Comparison of ENCODE assay signal across 2 cellular contexts in the genomic region with DNA sequence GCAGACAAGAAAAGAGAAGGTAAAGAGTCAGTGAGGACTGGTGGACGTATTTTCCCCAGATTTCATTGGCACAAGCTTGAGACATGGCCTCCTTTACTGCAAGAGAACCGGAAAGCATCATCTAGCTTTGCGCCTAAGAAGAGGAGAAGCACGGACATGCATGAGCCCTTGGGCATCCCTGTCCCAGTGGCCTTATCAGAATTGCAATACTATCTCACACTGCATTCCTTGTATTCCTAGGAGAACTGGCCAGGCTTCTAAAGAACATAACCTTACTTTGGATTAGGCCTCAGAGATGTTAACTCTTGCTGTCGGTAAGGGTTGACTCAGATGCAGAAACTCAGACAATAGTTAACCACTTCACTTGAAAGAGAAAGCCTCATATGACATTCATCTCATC.
TF ChIP-seq lines count a peak whose summit lies in the region.

No MANE protein-coding gene starts in this region.

TF ChIP-seq in SK-N-SH, 30 proteins besides CTCF, POLR2A, EP300 and RAD21 (continued from another document):
- TF ChIP-seq, protein P1, sequence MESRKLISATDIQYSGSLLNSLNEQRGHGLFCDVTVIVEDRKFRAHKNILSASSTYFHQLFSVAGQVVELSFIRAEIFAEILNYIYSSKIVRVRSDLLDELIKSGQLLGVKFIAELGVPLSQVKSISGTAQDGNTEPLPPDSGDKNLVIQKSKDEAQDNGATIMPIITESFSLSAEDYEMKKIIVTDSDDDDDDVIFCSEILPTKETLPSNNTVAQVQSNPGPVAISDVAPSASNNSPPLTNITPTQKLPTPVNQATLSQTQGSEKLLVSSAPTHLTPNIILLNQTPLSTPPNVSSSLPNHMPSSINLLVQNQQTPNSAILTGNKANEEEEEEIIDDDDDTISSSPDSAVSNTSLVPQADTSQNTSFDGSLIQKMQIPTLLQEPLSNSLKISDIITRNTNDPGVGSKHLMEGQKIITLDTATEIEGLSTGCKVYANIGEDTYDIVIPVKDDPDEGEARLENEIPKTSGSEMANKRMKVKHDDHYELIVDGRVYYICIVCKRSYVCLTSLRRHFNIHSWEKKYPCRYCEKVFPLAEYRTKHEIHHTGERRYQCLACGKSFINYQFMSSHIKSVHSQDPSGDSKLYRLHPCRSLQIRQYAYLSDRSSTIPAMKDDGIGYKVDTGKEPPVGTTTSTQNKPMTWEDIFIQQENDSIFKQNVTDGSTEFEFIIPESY (IDR thresholded peaks at IDR 0.05; ENCODE audit: borderline replicate concordance, low read depth): no peak
- TF ChIP-seq FOXM1 (IDR thresholded peaks at IDR 0.05; ENCODE audit: low read depth): no peak
- TF ChIP-seq RXRA (IDR thresholded peaks at IDR 0.05; ENCODE audit: borderline replicate concordance, low read depth): no peak
- TF ChIP-seq, protein P2, sequence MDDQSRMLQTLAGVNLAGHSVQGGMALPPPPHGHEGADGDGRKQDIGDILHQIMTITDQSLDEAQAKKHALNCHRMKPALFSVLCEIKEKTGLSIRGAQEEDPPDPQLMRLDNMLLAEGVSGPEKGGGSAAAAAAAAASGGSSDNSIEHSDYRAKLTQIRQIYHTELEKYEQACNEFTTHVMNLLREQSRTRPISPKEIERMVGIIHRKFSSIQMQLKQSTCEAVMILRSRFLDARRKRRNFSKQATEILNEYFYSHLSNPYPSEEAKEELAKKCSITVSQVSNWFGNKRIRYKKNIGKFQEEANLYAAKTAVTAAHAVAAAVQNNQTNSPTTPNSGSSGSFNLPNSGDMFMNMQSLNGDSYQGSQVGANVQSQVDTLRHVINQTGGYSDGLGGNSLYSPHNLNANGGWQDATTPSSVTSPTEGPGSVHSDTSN (IDR thresholded peaks at IDR 0.05): no peak
- no peak for TF ChIP-seq NFIC (IDR thresholded peaks at IDR 0.05; ENCODE audit: borderline replicate concordance)
- TF ChIP-seq RFX5 (IDR thresholded peaks at IDR 0.05; ENCODE audit: low read length): no peak
- TF ChIP-seq, protein P3, sequence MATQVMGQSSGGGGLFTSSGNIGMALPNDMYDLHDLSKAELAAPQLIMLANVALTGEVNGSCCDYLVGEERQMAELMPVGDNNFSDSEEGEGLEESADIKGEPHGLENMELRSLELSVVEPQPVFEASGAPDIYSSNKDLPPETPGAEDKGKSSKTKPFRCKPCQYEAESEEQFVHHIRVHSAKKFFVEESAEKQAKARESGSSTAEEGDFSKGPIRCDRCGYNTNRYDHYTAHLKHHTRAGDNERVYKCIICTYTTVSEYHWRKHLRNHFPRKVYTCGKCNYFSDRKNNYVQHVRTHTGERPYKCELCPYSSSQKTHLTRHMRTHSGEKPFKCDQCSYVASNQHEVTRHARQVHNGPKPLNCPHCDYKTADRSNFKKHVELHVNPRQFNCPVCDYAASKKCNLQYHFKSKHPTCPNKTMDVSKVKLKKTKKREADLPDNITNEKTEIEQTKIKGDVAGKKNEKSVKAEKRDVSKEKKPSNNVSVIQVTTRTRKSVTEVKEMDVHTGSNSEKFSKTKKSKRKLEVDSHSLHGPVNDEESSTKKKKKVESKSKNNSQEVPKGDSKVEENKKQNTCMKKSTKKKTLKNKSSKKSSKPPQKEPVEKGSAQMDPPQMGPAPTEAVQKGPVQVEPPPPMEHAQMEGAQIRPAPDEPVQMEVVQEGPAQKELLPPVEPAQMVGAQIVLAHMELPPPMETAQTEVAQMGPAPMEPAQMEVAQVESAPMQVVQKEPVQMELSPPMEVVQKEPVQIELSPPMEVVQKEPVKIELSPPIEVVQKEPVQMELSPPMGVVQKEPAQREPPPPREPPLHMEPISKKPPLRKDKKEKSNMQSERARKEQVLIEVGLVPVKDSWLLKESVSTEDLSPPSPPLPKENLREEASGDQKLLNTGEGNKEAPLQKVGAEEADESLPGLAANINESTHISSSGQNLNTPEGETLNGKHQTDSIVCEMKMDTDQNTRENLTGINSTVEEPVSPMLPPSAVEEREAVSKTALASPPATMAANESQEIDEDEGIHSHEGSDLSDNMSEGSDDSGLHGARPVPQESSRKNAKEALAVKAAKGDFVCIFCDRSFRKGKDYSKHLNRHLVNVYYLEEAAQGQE (IDR thresholded peaks at IDR 0.05; ENCODE audit: low read depth, low read length): no peak
- no peak for TF ChIP-seq MEF2A (IDR thresholded peaks at IDR 0.05; ENCODE audit: borderline replicate concordance, low read depth)
- TF ChIP-seq, protein P4, sequence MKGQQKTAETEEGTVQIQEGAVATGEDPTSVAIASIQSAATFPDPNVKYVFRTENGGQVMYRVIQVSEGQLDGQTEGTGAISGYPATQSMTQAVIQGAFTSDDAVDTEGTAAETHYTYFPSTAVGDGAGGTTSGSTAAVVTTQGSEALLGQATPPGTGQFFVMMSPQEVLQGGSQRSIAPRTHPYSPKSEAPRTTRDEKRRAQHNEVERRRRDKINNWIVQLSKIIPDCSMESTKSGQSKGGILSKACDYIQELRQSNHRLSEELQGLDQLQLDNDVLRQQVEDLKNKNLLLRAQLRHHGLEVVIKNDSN (IDR thresholded peaks at IDR 0.05; ENCODE audit: borderline replicate concordance, low read depth): no peak
- TF ChIP-seq NRF1 (IDR thresholded peaks at IDR 0.05; ENCODE audit: low read depth, low read length): no peak

TF ChIP-seq in SK-N-SH treated with all-trans-retinoic acid at 6 μM for 48 hours, 23 proteins besides CTCF, POLR2A, EP300 and RAD21:
- TF ChIP-seq, protein P5, sequence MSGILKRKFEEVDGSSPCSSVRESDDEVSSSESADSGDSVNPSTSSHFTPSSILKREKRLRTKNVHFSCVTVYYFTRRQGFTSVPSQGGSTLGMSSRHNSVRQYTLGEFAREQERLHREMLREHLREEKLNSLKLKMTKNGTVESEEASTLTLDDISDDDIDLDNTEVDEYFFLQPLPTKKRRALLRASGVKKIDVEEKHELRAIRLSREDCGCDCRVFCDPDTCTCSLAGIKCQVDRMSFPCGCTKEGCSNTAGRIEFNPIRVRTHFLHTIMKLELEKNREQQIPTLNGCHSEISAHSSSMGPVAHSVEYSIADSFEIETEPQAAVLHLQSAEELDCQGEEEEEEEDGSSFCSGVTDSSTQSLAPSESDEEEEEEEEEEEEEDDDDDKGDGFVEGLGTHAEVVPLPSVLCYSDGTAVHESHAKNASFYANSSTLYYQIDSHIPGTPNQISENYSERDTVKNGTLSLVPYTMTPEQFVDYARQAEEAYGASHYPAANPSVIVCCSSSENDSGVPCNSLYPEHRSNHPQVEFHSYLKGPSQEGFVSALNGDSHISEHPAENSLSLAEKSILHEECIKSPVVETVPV (CRISPR knock-in tag; IDR thresholded peaks at IDR 0.05): no peak
